21 cellular contexts compared by ENCODE assay signal in the genomic region with DNA sequence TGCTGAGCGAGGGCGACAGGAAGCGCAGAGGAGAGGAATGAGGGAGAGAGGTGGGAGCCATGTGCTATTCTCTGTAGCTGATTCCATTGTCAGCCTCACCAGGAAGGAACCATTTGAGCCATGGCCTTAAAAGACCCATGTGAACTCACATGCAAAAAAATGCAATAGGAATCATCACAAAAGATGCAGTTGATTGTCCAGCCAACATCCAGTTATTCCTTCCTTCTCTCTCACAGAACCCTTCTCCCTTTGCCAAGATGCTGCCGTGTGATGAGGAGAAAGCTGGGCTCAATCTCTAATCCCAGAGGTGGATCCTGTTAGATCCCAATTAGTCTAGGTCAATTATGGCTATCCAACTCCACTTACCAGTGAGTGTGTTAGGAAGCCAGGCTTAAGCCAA. TPM values are rescaled to one million over a fixed set of nuclear protein-coding genes. Genes with fewer than 3 reads are reported as not detected.
DNase-seq lines count a peak whose midpoint lies in the region; ATAC-seq, FAIRE-seq and TF ChIP-seq lines count a peak whose summit lies in the region.
"Had no signal": no experiment of that assay in that cellular context is flagged by ENCODE, and none has a peak within 500 bp of the region (broad histone marks: within the 10 kb centered on the region; RNA-seq: fewer than 3 reads in every experiment).

No MANE protein-coding gene starts in this region.

- H2BK5ac ChIP-seq in IMR-90 (ENCODE audit: low read depth, low read length, poor library complexity, severe bottlenecking) (peak overlapping the region; percentile 71), H1 (ENCODE audit: low read depth, low read length) (no peak overlapping the region)

- no peak for TF ChIP-seq EP300 in H1 (IDR thresholded peaks at IDR 0.05; ENCODE audit: borderline replicate concordance in 1 of 2, low read depth in 2 of 2, low read length in 2 of 2)

- H2AFZ ChIP-seq in IMR-90 (replicated peaks; ENCODE audit: low read length, poor library complexity) = peak overlapping the region; percentile 0
- 0 out of 2 replicates have a peak overlapping the region, but pooled peaks have one; percentile 3 for H2AFZ ChIP-seq in H1 (ENCODE audit: low read length)

- H3K23me2 ChIP-seq in H1 (ENCODE audit: low read depth, low read length) = no peaks in the 10 kb centered on the region; the same call in 1 of the 2 replicates

- H3K9ac ChIP-seq in IMR-90 (ENCODE audit: low read depth, low read length) (no peak overlapping the region), H1 (replicated peaks in 1 of 4; ENCODE audit: extremely low read depth in 1 of 4, low read depth in 3 of 4, low read length in 3 of 4) (no peak overlapping the region)

- H3K4me1 ChIP-seq in CD8-positive, alpha-beta memory T cell (ENCODE audit: insufficient read depth, low read length) = peaks cover 20% of the 10 kb centered on the region
- H3K4me1 ChIP-seq in IMR-90 (ENCODE audit: control insufficient read depth, insufficient read depth, low read length) = peaks cover 31% of the 10 kb centered on the region
- H3K4me1 ChIP-seq in H1 (replicated peaks in 1 of 4; ENCODE audit: control insufficient read depth in 3 of 4, insufficient read depth in 4 of 4, low read length in 3 of 4) = peaks cover 0 to 10% (median 3%) of the 10 kb centered on the region in 4 experiments; a peak in 4 of 7 replicates
- H3K4me1 ChIP-seq in CD4-positive, alpha-beta memory T cell (ENCODE audit: insufficient read depth, low read length) = peaks cover 34% of the 10 kb centered on the region
- H3K4me1 ChIP-seq: pancreas had no signal

- peaks cover 25% of the 10 kb centered on the region for H3K9me1 ChIP-seq in IMR-90 (ENCODE audit: insufficient read depth, low read length)

- peak overlapping the region in 1 of 7 donors; percentile 35 for H3K4me3 Mint-ChIP-seq in CD8-positive, alpha-beta memory T cell
- H3K4me3 Mint-ChIP-seq in naive B cell = no peak overlapping the region
- H3K4me3 Mint-ChIP-seq in T-cell = no peak overlapping the region
- no peak overlapping the region for H3K4me3 Mint-ChIP-seq in CD4-positive, alpha-beta memory T cell
- H3K4me3 Mint-ChIP-seq: activated CD8-positive, alpha-beta memory T cell treated with anti-CD3 and anti-CD28 coated beads, Interleukin-2, amount 10 ng/mL, durations not matched to agents 7 days and 5 days had no signal

- H3K79me1 ChIP-seq in IMR-90 (ENCODE audit: low read depth in 1 of 2, low read length in 2 of 2) = peaks cover 0 to 9% of the 10 kb centered on the region in 2 experiments; a peak in 1 of 4 replicates
- no peaks in the 10 kb centered on the region for H3K79me1 ChIP-seq in H1 (ENCODE audit: low read depth, low read length)

- no peaks in the 10 kb centered on the region for H3K27me3 ChIP-seq in CD8-positive, alpha-beta memory T cell (ENCODE audit: insufficient read depth, low read length, poor library complexity, severe bottlenecking)
- H3K27me3 ChIP-seq in IMR-90 (ENCODE audit: control insufficient read depth, insufficient read depth, low read length) (no peaks in the 10 kb centered on the region), H1 (replicated peaks in 1 of 4; ENCODE audit: control insufficient read depth in 3 of 4, extremely low read depth in 1 of 4, insufficient read depth in 3 of 4, low read length in 3 of 4) (no peaks in the 10 kb centered on the region)
- H3K27me3 ChIP-seq in CD4-positive, alpha-beta memory T cell (ENCODE audit: insufficient read depth, low read length) = no peaks in the 10 kb centered on the region
- H3K27me3 ChIP-seq: pancreas had no signal

- intact Hi-C loops in IMR-90 (cut with micrococcal nuclease) = no loop called here
- intact Hi-C loops in CD4-positive, alpha-beta memory T cell (cut with micrococcal nuclease) = no loop called here

- H3K4me1 Mint-ChIP-seq in CD8-positive, alpha-beta memory T cell = peaks cover 42 to 46% (median 44%) of the 10 kb centered on the region in 3 donors
- H3K4me1 Mint-ChIP-seq in naive B cell (peaks cover 11 to 33% (median 28%) of the 10 kb centered on the region in 3 donors), T-cell (peaks cover 21 to 44% (median 30%) of the 10 kb centered on the region in 3 donors)
- H3K4me1 Mint-ChIP-seq in CD4-positive, alpha-beta memory T cell = peaks cover 19 to 37% (median 24%) of the 10 kb centered on the region in 4 donors

- H2AK5ac ChIP-seq in IMR-90 (ENCODE audit: low read depth, low read length) = peak overlapping the region; percentile 82
- H2AK5ac ChIP-seq in H1 (ENCODE audit: low read depth, low read length) = no peak overlapping the region

- no peak overlapping the region; the same call in 1 of the 2 replicates for H2BK12ac ChIP-seq in H1 (ENCODE audit: low read depth, low read length)

- POLR2A ChIA-PET in CD8-positive, alpha-beta memory T cell (lab: Charles Lee) = no interaction called here
- POLR2A ChIA-PET in IMR-90 (lab: Charles Lee; ENCODE audit: unreplicated experiment) = no interaction called here
- POLR2A ChIA-PET in H1 (lab: Charles Lee; ENCODE audit: partially characterized antibody) = interaction anchor here (0.8 to 1.8 kb wide), 4 partner anchors 21 to 142 kb away, joined by 3 to 4 read pairs (median 4); no protein-coding TSS in a partner anchor
- POLR2A ChIA-PET in T-cell (lab: Charles Lee) = no interaction called here
- POLR2A ChIA-PET in CD4-positive, alpha-beta memory T cell (lab: Charles Lee; ENCODE audit: partially characterized antibody) = interaction anchor here (1.7 kb wide), 1 partner anchor 117 kb away, joined by 3 read pairs; no protein-coding TSS in a partner anchor

- peak overlapping the region in 5 of 8 donors; percentile 23 to 73 (median 52) for H3K27ac Mint-ChIP-seq in CD8-positive, alpha-beta memory T cell
- peak overlapping the region in 4 of 6 donors; percentile 10 to 84 (median 66) for H3K27ac Mint-ChIP-seq in naive B cell
- no peak overlapping the region for H3K27ac Mint-ChIP-seq in T-cell
- H3K27ac Mint-ChIP-seq in CD4-positive, alpha-beta memory T cell = peak overlapping the region in 2 of 7 donors; percentile 9 to 79
- H3K27ac Mint-ChIP-seq: activated T-helper 2 cell treated with anti-CD3 and anti-CD28 coated beads, Interferon-gamma antibody, Interleukin-2, Interleukin-4, amounts not matched to agents 10 μg/mL and 5 μg/mL and 100 μg/mL, durations not matched to agents 14 hours and 24 hours and 36 hours had no signal

- TF ChIP-seq RAD21 in IMR-90 (IDR thresholded peaks at IDR 0.05; ENCODE audit: low read length) = no peak
- no peak for TF ChIP-seq RAD21 in H1 (IDR thresholded peaks at IDR 0.05 in 1 of 2, conservative IDR thresholded peaks at IDR 0.05 in 1 of 2; ENCODE audit: low read depth in 2 of 2, low read length in 2 of 2)

- no TSS peak for BruUV-seq in IMR-90 (replicated peaks; lab: Mats Ljungman, UMichigan)

- no peaks in the 10 kb centered on the region for H3K9me3 ChIP-seq in CD8-positive, alpha-beta memory T cell (ENCODE audit: low read length)
- H3K9me3 ChIP-seq in IMR-90 (ENCODE audit: control insufficient read depth, insufficient read depth, low read length) = no peaks in the 10 kb centered on the region
- H3K9me3 ChIP-seq in H1 (ENCODE audit: insufficient read depth in 2 of 2, low read depth in 1 of 2, low read length in 1 of 2) = no peaks in the 10 kb centered on the region
- no peaks in the 10 kb centered on the region for H3K9me3 ChIP-seq in CD4-positive, alpha-beta memory T cell (ENCODE audit: control insufficient read depth in 1 of 2, low read length in 2 of 2)
- H3K9me3 ChIP-seq: pancreas had no signal

- H2BK20ac ChIP-seq in IMR-90 (ENCODE audit: low read depth, low read length) = peak overlapping the region; percentile 94
- H2BK20ac ChIP-seq in H1 (ENCODE audit: low read length) = no peak overlapping the region

- WGBS in IMR-90 (ENCODE audit: extremely low coverage in 2 of 2, insufficient read length in 1 of 2), 2 experiments = no CpG with 5 or more reads among the region's 4 CpGs
- 93% methylated on average over 4 of the region's 4 CpGs; no CpG with 5 or more reads in 1 of the 2 experiments for WGBS in H1 (ENCODE audit: extremely low coverage in 1 of 2, insufficient coverage in 1 of 2, insufficient read length in 1 of 2, insufficient replicate concordance in 2 of 2, low coverage in 1 of 2, low lambda C conversion rate in 2 of 2, missing lambda C conversion rate in 1 of 2), 2 experiments

- DNase-seq in CD8-positive, alpha-beta memory T cell = no peak
- DNase-seq in IMR-90 (peak; percentile 10), H1 (ENCODE audit: low read depth in 1 of 2, low spot score in 2 of 2) (no peak), naive B cell (no peak), T-cell (no peak), T-helper 1 cell (no peak)
- DNase-seq in CD4-positive, alpha-beta memory T cell = no peak
- DNase-seq: activated CD8-positive, alpha-beta memory T cell treated with anti-CD3 and anti-CD28 coated beads, Interleukin-2, amount 10 ng/mL, durations not matched to agents 7 days and 5 days; foreskin melanocyte; KG1; left cardiac atrium; midbrain; NCI-H524 treated with DMSO at 0.1 percent for 48 hours; pancreas; SHP77; small intestine; stimulated activated CD4-positive, alpha-beta T cell treated with anti-CD3 and anti-CD28 coated beads, Interleukin-4, amount 100 ng/mL, for 1 hour; T-helper 9 cell had no signal

- TF ChIP-seq CTCF in IMR-90 (conservative IDR thresholded peaks at IDR 0.05; ENCODE audit: low read depth, low read length) (no peak), H1 (IDR thresholded peaks at IDR 0.05; ENCODE audit: control extremely low read depth in 1 of 3, insufficient read depth in 1 of 3, low read depth in 1 of 3, low read length in 3 of 3) (no peak)

- no peaks in the 10 kb centered on the region for H3K79me2 ChIP-seq in H1 (ENCODE audit: control insufficient read depth in 1 of 2, insufficient read depth in 2 of 2, low read length in 2 of 2)

- CTCF ChIA-PET in CD8-positive, alpha-beta memory T cell (lab: Charles Lee) = interaction anchor here (1.0 to 2.8 kb wide), 2 partner anchors 23 to 39 kb away, joined by 4 to 15 read pairs; no protein-coding TSS in a partner anchor
- CTCF ChIA-PET in IMR-90 (lab: Yijun Ruan, JAX) = interaction anchor here (0.6 to 2.8 kb wide), 3 partner anchors 38 to 117 kb away, joined by 6 to 12 read pairs (median 6); no protein-coding TSS in a partner anchor
- CTCF ChIA-PET in H1 (lab: Charles Lee; ENCODE audit: partially characterized antibody) = interaction anchor here (0.6 to 13.7 kb wide), 16 partner anchors 8 to 219 kb away, joined by 3 to 312 read pairs (median 13); no protein-coding TSS in a partner anchor
- CTCF ChIA-PET in T-cell (lab: Charles Lee) = interaction anchor here in 1 of 2 donors (0.5 to 0.6 kb wide), 2 partner anchors 37 to 90 kb away, joined by 3 to 5 read pairs; no protein-coding TSS in a partner anchor
- CTCF ChIA-PET in CD4-positive, alpha-beta memory T cell (lab: Charles Lee; ENCODE audit: partially characterized antibody) = interaction anchor here (2.6 kb wide), 1 partner anchor 116 kb away, joined by 10 read pairs; no protein-coding TSS in a partner anchor

- H4K91ac ChIP-seq in IMR-90 (ENCODE audit: insufficient read depth, low read depth, low read length) (peak overlapping the region; percentile 69), H1 (replicated peaks; ENCODE audit: insufficient read length, low read length) (peak overlapping the region; percentile 8)

- H3K4me3 ChIP-seq in CD8-positive, alpha-beta memory T cell (ENCODE audit: low read length) = no peak overlapping the region
- H3K4me3 ChIP-seq in IMR-90 (ENCODE audit: insufficient read depth, low read depth, low read length) (no peak overlapping the region), H1 (ENCODE audit: extremely low read depth in 1 of 4, insufficient read depth in 2 of 4, low read depth in 3 of 4, low read length in 4 of 4) (no peak overlapping the region)
- no peak overlapping the region for H3K4me3 ChIP-seq in CD4-positive, alpha-beta memory T cell (ENCODE audit: low read length in 2 of 2)
- H3K4me3 ChIP-seq: pancreas had no signal

- no peaks in the 10 kb centered on the region for H3K36me3 ChIP-seq in CD8-positive, alpha-beta memory T cell (ENCODE audit: insufficient read depth, low read length)
- no peaks in the 10 kb centered on the region for H3K36me3 ChIP-seq in IMR-90 (ENCODE audit: control insufficient read depth, insufficient read depth, low read length)
- H3K36me3 ChIP-seq in H1 (ENCODE audit: control insufficient read depth in 2 of 4, insufficient read depth in 4 of 4, low read length in 3 of 4) = no peaks in the 10 kb centered on the region
- H3K36me3 ChIP-seq in CD4-positive, alpha-beta memory T cell (ENCODE audit: insufficient read depth, low read length) = no peaks in the 10 kb centered on the region
- H3K36me3 ChIP-seq: pancreas had no signal

- H3K27me3 Mint-ChIP-seq in CD8-positive, alpha-beta memory T cell = no peaks in the 10 kb centered on the region
- no peaks in the 10 kb centered on the region for H3K27me3 Mint-ChIP-seq in naive B cell
- H3K27me3 Mint-ChIP-seq in T-cell = no peaks in the 10 kb centered on the region
- H3K27me3 Mint-ChIP-seq in CD4-positive, alpha-beta memory T cell = no peaks in the 10 kb centered on the region
- H3K27me3 Mint-ChIP-seq: activated CD8-positive, alpha-beta memory T cell treated with anti-CD3 and anti-CD28 coated beads, Interleukin-2, amount 10 ng/mL, durations not matched to agents 7 days and 5 days had no signal

- peak overlapping the region; percentile 90 for H3K18ac ChIP-seq in IMR-90 (ENCODE audit: low read depth, low read length)
- H3K18ac ChIP-seq in H1 (ENCODE audit: extremely low read depth, low read length) = no peak overlapping the region

- H3K4me2 ChIP-seq in IMR-90 (ENCODE audit: low read depth, low read length) (peak overlapping the region; percentile 5; the same call in 1 of the 2 replicates), H1 (ENCODE audit: insufficient read depth in 1 of 2, low read depth in 2 of 2, low read length in 2 of 2) (no peak overlapping the region)

- H4K20me1 ChIP-seq in IMR-90 (ENCODE audit: insufficient read depth, low read length) (no peaks in the 10 kb centered on the region), H1 (replicated peaks in 1 of 2; ENCODE audit: control insufficient read depth in 1 of 2, insufficient read depth in 2 of 2, low read length in 2 of 2) (no peaks in the 10 kb centered on the region)

- H3K14ac ChIP-seq in IMR-90 (replicated peaks; ENCODE audit: low read depth, low read length) (peak overlapping the region; percentile 90), H1 (ENCODE audit: insufficient read length) (no peak overlapping the region)

- H2AK9ac ChIP-seq in IMR-90 (replicated peaks; ENCODE audit: low read depth, low read length, poor library complexity) = no peak overlapping the region

- no peak for FAIRE-seq in H1 (lab: Jason Lieb, UNC)
- FAIRE-seq: pancreas, small intestine had no signal

- H3K56ac ChIP-seq in IMR-90 (ENCODE audit: extremely low read depth, insufficient read depth, low read length) (no peak overlapping the region), H1 (replicated peaks; ENCODE audit: insufficient read length, low read depth, low read length) (no peak overlapping the region)

- peak overlapping the region; percentile 89 for H4K5ac ChIP-seq in IMR-90 (ENCODE audit: low read depth, low read length)
- H4K5ac ChIP-seq in H1 (ENCODE audit: insufficient read length, low read depth, low read length) = no peak overlapping the region

- H3K23ac ChIP-seq in IMR-90 (ENCODE audit: low read depth, low read length) (peak overlapping the region; percentile 79), H1 (ENCODE audit: insufficient read length) (no peak overlapping the region)

- in situ Hi-C loops in IMR-90 (cut with MboI; ENCODE audit: low sequenced_read_pairs) = no loop called here

- H2BK15ac ChIP-seq in IMR-90 (ENCODE audit: low read depth, low read length) (peak overlapping the region; percentile 97; the same call in 2 of the 3 replicates), H1 (ENCODE audit: low read length) (no peak overlapping the region)

- H3K4ac ChIP-seq in IMR-90 (ENCODE audit: low read depth, low read length) (peak overlapping the region; percentile 69), H1 (replicated peaks; ENCODE audit: insufficient read length, low read depth, low read length) (no peak overlapping the region)

- no peaks in the 10 kb centered on the region for H3K9me3 Mint-ChIP-seq in CD8-positive, alpha-beta memory T cell
- no peaks in the 10 kb centered on the region for H3K9me3 Mint-ChIP-seq in naive B cell
- no peaks in the 10 kb centered on the region for H3K9me3 Mint-ChIP-seq in T-cell
- no peaks in the 10 kb centered on the region for H3K9me3 Mint-ChIP-seq in CD4-positive, alpha-beta memory T cell
- H3K9me3 Mint-ChIP-seq: activated T-helper 2 cell treated with anti-CD3 and anti-CD28 coated beads, Interferon-gamma antibody, Interleukin-2, Interleukin-4, amounts not matched to agents 10 μg/mL and 5 μg/mL and 100 μg/mL, durations not matched to agents 14 hours and 24 hours and 36 hours had no signal

- no peaks in the 10 kb centered on the region for H3K36me3 Mint-ChIP-seq in CD8-positive, alpha-beta memory T cell
- no peaks in the 10 kb centered on the region for H3K36me3 Mint-ChIP-seq in naive B cell
- H3K36me3 Mint-ChIP-seq in T-cell = no peaks in the 10 kb centered on the region
- no peaks in the 10 kb centered on the region for H3K36me3 Mint-ChIP-seq in CD4-positive, alpha-beta memory T cell

- no peak overlapping the region for H3K27ac ChIP-seq in CD8-positive, alpha-beta memory T cell (ENCODE audit: low read depth, low read length)
- H3K27ac ChIP-seq in IMR-90 (ENCODE audit: insufficient read depth, low read length) = peak overlapping the region; percentile 30; the same call in 1 of the 2 replicates
- H3K27ac ChIP-seq in H1 (ENCODE audit: low read depth, low read length) = no peak overlapping the region
- H3K27ac ChIP-seq in CD4-positive, alpha-beta memory T cell (ENCODE audit: low read depth, low read length) = no peak overlapping the region
- H3K27ac ChIP-seq: pancreas had no signal

- H4K8ac ChIP-seq in IMR-90 (ENCODE audit: low read depth in 2 of 2, low read length in 2 of 2) (peak overlapping the region; percentile 44 to 87; a peak in 3 of 4 replicates), H1 (ENCODE audit: extremely low read depth, insufficient read depth, low read length) (no peak overlapping the region)

- H2BK120ac ChIP-seq in IMR-90 (ENCODE audit: low read depth, low read length) (peak overlapping the region; percentile 91), H1 (replicated peaks; ENCODE audit: low read depth, low read length) (no peak overlapping the region)

- no peak for TF ChIP-seq POLR2A in IMR-90 (IDR thresholded peaks at IDR 0.05; ENCODE audit: low read depth, low read length)
- TF ChIP-seq POLR2A in H1 (IDR thresholded peaks at IDR 0.05; ENCODE audit: control extremely low read depth in 1 of 2, low read depth in 2 of 2, low read length in 2 of 2) = no peak

- ATAC-seq in IMR-90 (ENCODE audit: low read depth) (no peak), naive B cell (ENCODE audit: low read depth in 2 of 2) (no peak), T-cell (replicated peaks in 1 of 4) (no peak), HG03175 (IDR thresholded peaks at IDR 0.05; ENCODE audit: unreplicated experiment) (no peak)
- ATAC-seq: activated CD4-positive, CD25-positive, alpha-beta regulatory T cell treated with anti-CD3 and anti-CD28 coated beads, Interleukin-2, amount 50 U/mL, for 24 hours; activated CD8-positive, alpha-beta memory T cell treated with anti-CD3 and anti-CD28 coated beads, Interleukin-2, amount 10 ng/mL, durations not matched to agents 7 days and 5 days; left cardiac atrium; pancreas had no signal

- dilution Hi-C loops in IMR-90 (cut with HindIII; ENCODE audit: low sequenced_read_pairs, unreplicated experiment) = no loop called here

RNA-seq across cellular contexts. Expression of a gene that starts 58.2 kb away (rescaled TPM):
- total RNA-seq in CD8-positive, alpha-beta memory T cell = 10 to 100 TPM; 70.1 to 72.6 TPM
- 52.6 TPM for polyA plus RNA-seq in CD8-positive, alpha-beta memory T cell
- total RNA-seq in IMR-90 (2012; rRNA removed) = 106 and 155 TPM in 2 replicates
- 64.8 and 85.5 TPM in 2 replicates for polyA plus RNA-seq in IMR-90 (2012; rRNA removed)
- 13.2 and 50.0 TPM in 2 replicates for polyA plus RNA-seq in IMR-90 (2012; cell fraction: cytosol; rRNA removed)
- polyA plus RNA-seq in IMR-90 (2012; cell fraction: nucleus; rRNA removed; ENCODE audit: low replicate concordance) = 20.2 and 33.9 TPM in 2 replicates
- 220 and 234 TPM in 2 replicates for total RNA-seq in H1 (2021; fragmentation: NEBNext Ultra II Directional; extraction: Animal tissue kit (Norgen Biotek cat#: 25700))
- polyA plus RNA-seq in H1 (2011; rRNA removed) = 48.5 and 72.3 TPM in 2 replicates
- polyA plus RNA-seq in H1 (2011; cell fraction: cytosol; rRNA removed) = 100 TPM
- polyA plus RNA-seq in H1 (2011; cell fraction: nucleus; rRNA removed) = 27.8 TPM
- 94.8 to 171 TPM (median 113 TPM) in 4 replicates for polyA plus RNA-seq in H1 (2012, experiment 1 of 2)
- polyA plus RNA-seq in H1 (2012, experiment 2 of 2) = 51.6 TPM
- polyA plus RNA-seq in H1 (2013, experiment 1 of 2) = 142 TPM
- 146 TPM for polyA plus RNA-seq in H1 (2013, experiment 2 of 2)
- polyA minus RNA-seq in H1 (2011; rRNA and poly(A)+ RNA removed) = 46.3 and 83.7 TPM in 2 replicates
- 105 TPM for polyA minus RNA-seq in H1 (2011; cell fraction: cytosol; rRNA and poly(A)+ RNA removed)
- polyA minus RNA-seq in H1 (2011; cell fraction: nucleus; rRNA and poly(A)+ RNA removed) = 85.4 TPM
- 100 to 1,000 TPM in 4 of 6 donors, 10 to 100 TPM in 2; 95.9 to 155 (median 118) TPM for polyA plus RNA-seq in naive B cell (ENCODE audit: low read depth in 6 of 6)
- 10 to 100 TPM; 17.9 to 30.2 (median 18.5) TPM for total RNA-seq in T-cell
- total RNA-seq in CD4-positive, alpha-beta memory T cell = 10 to 100 TPM; 11.4 to 11.8 TPM
- polyA plus RNA-seq in CD4-positive, alpha-beta memory T cell = 10 to 100 TPM; 11.5 to 12.5 TPM

Comparison
In these comparisons a context has a peak if more than half of its experiments do, and no peak if none do; other contexts are left out.
1. H3K27ac Mint-ChIP-seq: peak in CD8-positive, alpha-beta memory T cell (5 of 8) and naive B cell (4 of 6); none in T-cell (0 of 2).
2. POLR2A ChIA-PET loops: an anchor here in H1 (0.8 to 1.8 kb wide) and CD4-positive, alpha-beta memory T cell (1.7 kb wide); none called in CD8-positive, alpha-beta memory T cell, IMR-90 and T-cell.